In the genomic region with DNA sequence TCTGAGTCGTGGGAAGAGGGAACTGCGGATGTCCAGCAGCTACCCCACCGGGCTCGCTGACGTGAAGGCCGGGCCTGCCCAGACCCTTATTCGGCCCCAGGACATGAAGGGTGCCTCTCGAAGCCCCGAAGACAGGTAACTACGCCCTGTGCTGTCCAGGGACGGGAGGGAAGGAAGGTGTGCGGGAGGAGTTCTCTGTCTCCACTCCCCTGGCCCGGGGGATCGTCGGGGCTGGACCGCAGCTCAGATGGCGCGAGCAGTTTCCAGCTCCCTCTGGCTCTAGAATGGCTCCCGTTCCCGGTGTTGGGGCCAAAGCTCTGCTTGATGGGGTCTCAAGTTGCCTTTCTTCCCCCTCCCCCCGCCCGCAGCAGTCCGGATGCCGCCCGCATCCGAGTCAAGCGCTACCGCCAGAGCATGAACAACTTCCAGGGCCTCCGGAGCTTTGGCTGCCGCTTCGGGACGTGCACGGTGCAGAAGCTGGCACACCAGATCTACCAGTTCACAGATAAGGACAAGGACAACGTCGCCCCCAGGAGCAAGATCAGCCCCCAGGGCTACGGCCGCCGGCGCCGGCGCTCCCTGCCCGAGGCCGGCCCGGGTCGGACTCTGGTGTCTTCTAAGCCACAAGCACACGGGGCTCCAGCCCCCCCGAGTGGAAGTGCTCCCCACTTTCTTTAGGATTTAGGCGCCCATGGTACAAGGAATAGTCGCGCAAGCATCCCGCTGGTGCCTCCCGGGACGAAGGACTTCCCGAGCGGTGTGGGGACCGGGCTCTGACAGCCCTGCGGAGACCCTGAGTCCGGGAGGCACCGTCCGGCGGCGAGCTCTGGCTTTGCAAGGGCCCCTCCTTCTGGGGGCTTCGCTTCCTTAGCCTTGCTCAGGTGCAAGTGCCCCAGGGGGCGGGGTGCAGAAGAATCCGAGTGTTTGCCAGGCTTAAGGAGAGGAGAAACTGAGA, we compare ENCODE assay signal across 8 cellular contexts. TPM values are rescaled to one million over a fixed set of nuclear protein-coding genes. Genes with fewer than 3 reads are reported as not detected.
DNase-seq lines count a peak whose midpoint lies in the region; ATAC-seq and TF ChIP-seq lines count a peak whose summit lies in the region.

No MANE protein-coding gene starts in this region.

- no peaks in the 10 kb centered on the region for H3K9me3 Mint-ChIP-seq in natural killer cell

- H3K4me3 Mint-ChIP-seq in natural killer cell, result peak overlapping the region; percentile 94

- H3K27ac ChIP-seq in epithelial cell of prostate, result peak overlapping the region; percentile 99

- ATAC-seq in natural killer cell, result no peak
- no peak for ATAC-seq in HG03520 (IDR thresholded peaks at IDR 0.05; ENCODE audit: unreplicated experiment)
- ATAC-seq in GM19455 (IDR thresholded peaks at IDR 0.05; ENCODE audit: unreplicated experiment), result no peak

- H3K4me1 Mint-ChIP-seq in natural killer cell, result peaks cover 48 to 56% of the 10 kb centered on the region in 2 donors

- intact Hi-C loops in natural killer cell (cut with micrococcal nuclease), result loop anchor here (5.0 to 10.0 kb wide), 3 partner anchors 334 to 771 kb away; no protein-coding TSS in a partner anchor

- no peaks in the 10 kb centered on the region for H3K36me3 Mint-ChIP-seq in natural killer cell

- peak; percentile 42 for DNase-seq in NCI-H82 (lab: John Stamatoyannopoulos, UW)
- no peak for DNase-seq in NCI-H82 treated with DMSO at 0.1 percent for 48 hours (lab: John Stamatoyannopoulos, UW; ENCODE audit: unreplicated experiment)
- DNase-seq in SK-N-DZ (ENCODE audit: low spot score), result peak; percentile 49
- DNase-seq in epithelial cell of prostate (ENCODE audit: low read depth, low spot score), result no peak
- DNase-seq in natural killer cell, result no peak
- DNase-seq in DMS153 treated with DMSO at 0.1 percent for 48 hours (lab: John Stamatoyannopoulos, UW; ENCODE audit: unreplicated experiment), result no peak

- peak overlapping the region in 1 of 2 donors; percentile 86 for H3K27ac Mint-ChIP-seq in natural killer cell

- H3K27me3 Mint-ChIP-seq in natural killer cell (ENCODE audit: low read depth in 2 of 2), result peaks cover 29 to 37% of the 10 kb centered on the region in 2 donors

- no peak for TF ChIP-seq CTCF in natural killer cell (IDR thresholded peaks at IDR 0.05)

RNA-seq across cellular contexts. Expression of a gene that starts 1.4 kb away (rescaled TPM):
- 182 and 240 TPM in 2 replicates for polyA plus RNA-seq in SK-N-DZ (2014; cell fraction: cytosol; rRNA removed)
- polyA plus RNA-seq in SK-N-DZ (2014; cell fraction: nucleus; rRNA removed), result 479 and 545 TPM in 2 replicates
- total RNA-seq in natural killer cell, result 1 to 10 TPM in 2 of 3 donors, under 1 TPM in 1; 0.82 to 7.0 (median 5.8) TPM

RNA-seq across cellular contexts. Expression of a gene that starts 12.2 kb away (rescaled TPM):
- polyA plus RNA-seq in SK-N-DZ (2014; cell fraction: cytosol; rRNA removed), result 31.1 and 41.1 TPM in 2 replicates
- polyA plus RNA-seq in SK-N-DZ (2014; cell fraction: nucleus; rRNA removed), result 45.7 and 53.2 TPM in 2 replicates
- 10 to 100 TPM; 25.2 to 26.9 (median 26.3) TPM for total RNA-seq in natural killer cell

Comparison
In these comparisons a context has a peak if more than half of its experiments do, and no peak if none do; other contexts are left out.
1. DNase-seq: peak in NCI-H82 (single experiment) and SK-N-DZ (single experiment); none in NCI-H82 treated with DMSO at 0.1 percent for 48 hours (single experiment), epithelial cell of prostate (single experiment), natural killer cell (single experiment) and DMS153 treated with DMSO at 0.1 percent for 48 hours (single experiment).